In the genomic region with DNA sequence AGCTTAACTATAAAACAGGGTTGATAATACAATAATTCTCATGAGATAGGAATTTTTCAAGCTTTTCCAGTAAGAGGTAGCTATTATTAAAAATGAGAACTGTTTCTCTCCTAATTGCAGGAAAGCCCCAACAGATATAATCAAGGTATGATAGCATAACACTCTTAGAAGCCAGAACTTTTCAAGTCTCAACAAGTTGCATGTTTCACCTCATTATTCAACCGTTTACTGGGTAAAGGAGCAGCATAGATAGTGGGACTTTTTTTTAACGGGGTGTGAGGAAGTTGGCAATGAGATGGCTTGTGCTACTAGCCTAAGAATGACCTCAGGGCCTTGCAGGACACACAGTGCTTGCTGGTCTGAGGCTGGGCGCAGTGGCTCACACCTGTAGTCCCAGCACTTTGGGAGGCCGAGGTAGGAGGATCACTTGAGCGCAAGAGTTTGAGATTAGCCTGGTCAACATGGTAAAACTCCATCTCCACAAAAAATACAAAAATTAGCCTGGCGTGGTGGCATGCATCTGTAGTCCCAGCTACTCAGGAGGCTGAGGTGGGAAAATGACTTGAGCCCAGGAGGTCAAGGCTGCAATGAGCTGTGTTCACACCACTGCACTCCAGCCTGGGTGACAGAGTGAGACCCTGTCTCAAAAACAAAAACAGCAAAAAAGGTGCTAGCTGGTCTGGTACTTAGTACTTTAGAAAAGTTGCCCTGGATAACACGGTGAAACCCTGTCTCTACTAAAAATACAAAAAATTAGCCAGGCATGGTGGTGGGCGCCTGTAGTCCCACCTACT, we compare ENCODE assay signal across 8 cellular contexts. TPM values are rescaled to one million over a fixed set of nuclear protein-coding genes. Genes with fewer than 3 reads are reported as not detected.
DNase-seq lines count a peak whose midpoint lies in the region; ATAC-seq and TF ChIP-seq lines count a peak whose summit lies in the region.
"Not testable (repeated sequence)": the region's sequence is repeated elsewhere in the genome, so short reads cannot be mapped to it uniquely, and the experiment has no call there.

No MANE protein-coding gene starts in this region.

- not testable (repeated sequence) for H3K27ac ChIP-seq in CD8-positive, alpha-beta T cell (ENCODE audit: low read depth, low read length); trophoblast cell (ENCODE audit: low read depth, low read length)
- H3K27ac ChIP-seq in colonic mucosa (peak overlapping the region; percentile 69), layer of hippocampus (ENCODE audit: low read depth, low read length) (peak overlapping the region; percentile 74), substantia nigra (ENCODE audit: low read depth, low read length, poor library complexity, severe bottlenecking) (peak overlapping the region; percentile 92)

- intact Hi-C loops in CD8-positive, alpha-beta T cell (cut with DNase I, micrococcal nuclease); colonic mucosa (cut with DNase I): not testable (repeated sequence)

- not testable (repeated sequence) for H2AFZ ChIP-seq in trophoblast cell (ENCODE audit: insufficient read depth, low read length, poor library complexity)

- H3K14ac ChIP-seq in trophoblast cell (ENCODE audit: low read length), result not testable (repeated sequence)

- H3K23ac ChIP-seq in trophoblast cell (ENCODE audit: low read length), result not testable (repeated sequence)

- H2AK5ac ChIP-seq in trophoblast cell (ENCODE audit: low read length), result not testable (repeated sequence)

- peak overlapping the region; percentile 49 for H2BK5ac ChIP-seq in trophoblast cell (ENCODE audit: low read depth, low read length, poor library complexity)

- not testable (repeated sequence) for H3K4ac ChIP-seq in trophoblast cell (ENCODE audit: low read depth, low read length)

- H4K91ac ChIP-seq in trophoblast cell (ENCODE audit: low read depth, low read length), result not testable (repeated sequence)

- H3K9me3 ChIP-seq in CD8-positive, alpha-beta T cell (ENCODE audit: low read length); colonic mucosa; trophoblast cell (ENCODE audit: insufficient read depth, low read depth, low read length): not testable (repeated sequence)

- not testable (repeated sequence) for H3K18ac ChIP-seq in trophoblast cell (ENCODE audit: low read length)

- CTCF ChIA-PET in CD8-positive, alpha-beta T cell (lab: Charles Lee), result interaction anchor here (0.9 kb wide), 1 partner anchor 11 kb away, joined by 3 read pairs; no protein-coding TSS in a partner anchor

- H3K4me3 ChIP-seq in CD8-positive, alpha-beta T cell (ENCODE audit: low read depth, low read length); colonic mucosa; trophoblast cell (ENCODE audit: low read depth, low read length): not testable (repeated sequence)

- POLR2A ChIA-PET in CD8-positive, alpha-beta T cell (lab: Charles Lee), result interaction anchor here (1.8 to 3.3 kb wide), 2 partner anchors 16 to 38 kb away, joined by 5 to 17 read pairs; partner anchors contain the start of genes HIBCH and INPP1

- H3K4me3 Mint-ChIP-seq in CD8-positive, alpha-beta T cell, result peak overlapping the region; percentile 89
- not testable (repeated sequence) for H3K4me3 Mint-ChIP-seq in T-helper 2 cell treated with Interferon-gamma antibody and Interleukin-4, amounts not matched to agents 5 μg/mL and 100 μg/mL, for 36 hours
- H3K4me3 Mint-ChIP-seq in activated naive CD4-positive, alpha-beta T cell treated with anti-CD3 and anti-CD28 coated beads, Interleukin-2, amount 50 U/mL, for 24 hours, result peak overlapping the region; percentile 39

- H4K8ac ChIP-seq in trophoblast cell (ENCODE audit: low read depth, low read length), result not testable (repeated sequence)

- H3K4me1 ChIP-seq in CD8-positive, alpha-beta T cell (ENCODE audit: insufficient read depth, low read length), result peaks cover 15% of the 10 kb centered on the region
- H3K4me1 ChIP-seq in colonic mucosa; trophoblast cell (ENCODE audit: control insufficient read depth in 1 of 2, insufficient read depth in 2 of 2, low read length in 2 of 2): not testable (repeated sequence)

- not testable (repeated sequence) for H3K36me3 ChIP-seq in CD8-positive, alpha-beta T cell (ENCODE audit: insufficient read depth, low read length); colonic mucosa; trophoblast cell (ENCODE audit: control insufficient read depth in 1 of 2, insufficient read depth in 2 of 2, low read length in 2 of 2)

- not testable (repeated sequence) for H2BK120ac ChIP-seq in trophoblast cell (ENCODE audit: insufficient read depth, low read length, poor library complexity)

- H3K4me2 ChIP-seq in trophoblast cell (ENCODE audit: low read length), result not testable (repeated sequence)

- peaks cover 34% of the 10 kb centered on the region for H3K4me1 Mint-ChIP-seq in CD8-positive, alpha-beta T cell (ENCODE audit: low read depth)
- H3K4me1 Mint-ChIP-seq in T-helper 2 cell treated with Interferon-gamma antibody and Interleukin-4, amounts not matched to agents 5 μg/mL and 100 μg/mL, for 36 hours (ENCODE audit: low read depth), result peaks cover 23% of the 10 kb centered on the region
- peaks cover 37% of the 10 kb centered on the region for H3K4me1 Mint-ChIP-seq in activated naive CD4-positive, alpha-beta T cell treated with anti-CD3 and anti-CD28 coated beads, Interleukin-2, amount 50 U/mL, for 24 hours

- not testable (repeated sequence) for DNase-seq in CD8-positive, alpha-beta T cell; T-helper 2 cell treated with Interferon-gamma antibody and Interleukin-4, amounts not matched to agents 5 μg/mL and 100 μg/mL, for 36 hours (ENCODE audit: low spot score); colonic mucosa; trophoblast cell; substantia nigra (lab: John Stamatoyannopoulos, UW)

- H4K12ac ChIP-seq in trophoblast cell (ENCODE audit: low read depth, low read length), result not testable (repeated sequence)

- TF ChIP-seq CTCF in CD8-positive, alpha-beta T cell (IDR thresholded peaks at IDR 0.05); colonic mucosa (IDR thresholded peaks at IDR 0.05): not testable (repeated sequence)

- ATAC-seq in CD8-positive, alpha-beta T cell, result not testable (repeated sequence)
- ATAC-seq in HG02571 (IDR thresholded peaks at IDR 0.05; ENCODE audit: unreplicated experiment), result peak; percentile 40

- H3K27me3 ChIP-seq in CD8-positive, alpha-beta T cell (ENCODE audit: insufficient read depth, low read length); colonic mucosa; layer of hippocampus (ENCODE audit: control insufficient read depth, insufficient read depth, low read length); trophoblast cell (ENCODE audit: insufficient read depth, low read length): not testable (repeated sequence)

- not testable (repeated sequence) for H3K9me3 Mint-ChIP-seq in CD8-positive, alpha-beta T cell; T-helper 2 cell treated with Interferon-gamma antibody and Interleukin-4, amounts not matched to agents 5 μg/mL and 100 μg/mL, for 36 hours; activated naive CD4-positive, alpha-beta T cell treated with anti-CD3 and anti-CD28 coated beads, Interleukin-2, amount 50 U/mL, for 24 hours

- H3K79me2 ChIP-seq in trophoblast cell (ENCODE audit: control insufficient read depth, insufficient read depth, low read length, poor library complexity), result not testable (repeated sequence)

- H2BK12ac ChIP-seq in trophoblast cell (ENCODE audit: low read length), result not testable (repeated sequence)

- not testable (repeated sequence) for H3K27ac Mint-ChIP-seq in CD8-positive, alpha-beta T cell; activated naive CD4-positive, alpha-beta T cell treated with anti-CD3 and anti-CD28 coated beads, Interleukin-2, amount 50 U/mL, for 24 hours
- peak overlapping the region; percentile 7 for H3K27ac Mint-ChIP-seq in T-helper 2 cell treated with Interferon-gamma antibody and Interleukin-4, amounts not matched to agents 5 μg/mL and 100 μg/mL, for 36 hours

- not testable (repeated sequence) for H3K79me1 ChIP-seq in trophoblast cell (ENCODE audit: low read length)

- not testable (repeated sequence) for H3K9ac ChIP-seq in colonic mucosa (ENCODE audit: low read depth in 2 of 2, low read length in 2 of 2); trophoblast cell (ENCODE audit: low read length)

- no CpG with 5 or more reads among the region's 8 CpGs for WGBS in trophoblast cell (ENCODE audit: extremely low coverage, insufficient coverage, insufficient read length)

- H3K27me3 Mint-ChIP-seq in CD8-positive, alpha-beta T cell (ENCODE audit: low read depth); T-helper 2 cell treated with Interferon-gamma antibody and Interleukin-4, amounts not matched to agents 5 μg/mL and 100 μg/mL, for 36 hours (ENCODE audit: low read depth); activated naive CD4-positive, alpha-beta T cell treated with anti-CD3 and anti-CD28 coated beads, Interleukin-2, amount 50 U/mL, for 24 hours: not testable (repeated sequence)

- H3K36me3 Mint-ChIP-seq in CD8-positive, alpha-beta T cell; T-helper 2 cell treated with Interferon-gamma antibody and Interleukin-4, amounts not matched to agents 5 μg/mL and 100 μg/mL, for 36 hours (ENCODE audit: low read depth); activated naive CD4-positive, alpha-beta T cell treated with anti-CD3 and anti-CD28 coated beads, Interleukin-2, amount 50 U/mL, for 24 hours: not testable (repeated sequence)

RNA-seq across cellular contexts. Expression of gene INPP1, which starts 15.5 kb away (rescaled TPM):
- total RNA-seq in CD8-positive, alpha-beta T cell, result 1 to 10 TPM; 1.6 to 2.9 TPM
- 10 to 100 TPM; 35.3 to 39.2 TPM for total RNA-seq in colonic mucosa
- polyA plus RNA-seq in trophoblast cell (2013), result 4.0 and 4.1 TPM in 2 replicates

RNA-seq across cellular contexts. Expression of gene HIBCH, which starts 39.2 kb away (rescaled TPM):
- 1 to 10 TPM; 3.7 to 5.8 TPM for total RNA-seq in CD8-positive, alpha-beta T cell
- 10 to 100 TPM; 47.2 to 71.1 TPM for total RNA-seq in colonic mucosa
- polyA plus RNA-seq in trophoblast cell (2013), result 12.8 and 12.9 TPM in 2 replicates

RNA-seq across cellular contexts. Expression of gene MFSD6, which starts 49.3 kb away (rescaled TPM):
- 10 to 100 TPM; 45.6 to 50.6 TPM for total RNA-seq in CD8-positive, alpha-beta T cell
- 10 to 100 TPM; 60.9 to 83.3 TPM for total RNA-seq in colonic mucosa
- polyA plus RNA-seq in trophoblast cell (2013), result 7.2 and 8.1 TPM in 2 replicates

Comparison
In these comparisons a context has a peak if more than half of its experiments do, and no peak if none do; other contexts are left out.
1. RNA of gene INPP1, which starts 15.5 kb away (total RNA-seq): 35.3 to 39.2 TPM in colonic mucosa; 1.6 to 2.9 TPM in CD8-positive, alpha-beta T cell; every median in the first group is over 4 times any median in the second.
2. RNA of gene HIBCH, which starts 39.2 kb away (total RNA-seq): 47.2 to 71.1 TPM in colonic mucosa; 3.7 to 5.8 TPM in CD8-positive, alpha-beta T cell; every median in the first group is over 4 times any median in the second.